ENCODE assay signal across 1 cellular context in genomic region chr3:196216681-196217211, GRCh38.
A peak's percentile ranks its signal among the peaks of the same experiment; 100 is the strongest.
TF ChIP-seq lines count a peak whose summit lies in the region.

No MANE protein-coding gene starts in this region.

TF ChIP-seq in Ishikawa, 13 proteins besides CTCF, POLR2A, EP300 and RAD21 (continued from another document):
- TF ChIP-seq ZBTB7A (IDR thresholded peaks at IDR 0.05; ENCODE audit: low read depth) = peak; percentile 1; the same call in 1 of the 2 replicates
- no peak for TF ChIP-seq MAX (IDR thresholded peaks at IDR 0.05)
